Comparison of ENCODE assay signal across 8 cellular contexts in the genomic region with DNA sequence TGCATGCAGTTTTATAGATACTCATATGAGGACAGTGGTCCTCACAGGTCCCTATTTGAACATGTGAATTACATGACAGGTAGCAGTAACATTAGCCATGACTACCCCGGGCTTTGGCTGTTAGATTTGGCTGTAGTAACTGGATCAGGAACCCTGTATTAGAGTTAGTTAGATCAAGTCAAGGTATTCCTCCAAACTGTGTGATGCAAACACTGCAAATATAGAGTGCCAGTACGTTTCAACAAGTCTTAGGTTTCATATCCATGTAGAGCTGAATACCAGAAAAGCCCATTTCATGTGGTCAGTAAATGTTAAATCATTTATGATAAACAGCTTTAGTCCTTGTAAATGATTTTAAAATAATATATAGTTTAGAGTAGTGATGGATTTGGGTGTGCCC.
"Had no signal": no experiment of that assay in that cellular context is flagged by ENCODE, and none has a peak within 500 bp of the region (broad histone marks: within the 10 kb centered on the region; RNA-seq: fewer than 3 reads in every experiment).

No MANE protein-coding gene starts in this region.

- FAIRE-seq: HTR-8/SVneo had no signal

- H3K27ac Mint-ChIP-seq: HFFc6, IgD-negative memory B cell had no signal

- H3K9me3 Mint-ChIP-seq: HFFc6, IgD-negative memory B cell had no signal

- H3K9me3 ChIP-seq: HAP-1 had no signal

- H2AFZ ChIP-seq: GM23248 had no signal

- ATAC-seq: HCT116 had no signal

- DNase-seq: GM23248, GOT3, H7, HFFc6 had no signal

- H3K27me3 Mint-ChIP-seq: IgD-negative memory B cell had no signal

- H3K4me1 Mint-ChIP-seq: IgD-negative memory B cell had no signal

- H3K9ac ChIP-seq: GM23248 had no signal

- H3K4me3 Mint-ChIP-seq: HFFc6, IgD-negative memory B cell had no signal

- H3K36me3 ChIP-seq: HAP-1 had no signal

- H3K27ac ChIP-seq: GM23248 had no signal

- H3K4me3 ChIP-seq: GM23248, HAP-1 had no signal

- H3K4me1 ChIP-seq: HAP-1 had no signal
